In genomic region chr17:72945468-72945867, GRCh38 we compare ENCODE assay signal across 21 cellular contexts.
DNase-seq lines count a peak whose midpoint lies in the region; ATAC-seq and TF ChIP-seq lines count a peak whose summit lies in the region.
"Had no signal": no experiment of that assay in that cellular context is flagged by ENCODE, and none has a peak within 500 bp of the region (broad histone marks: within the 10 kb centered on the region; RNA-seq: fewer than 3 reads in every experiment).

No MANE protein-coding gene starts in this region.

- no peak overlapping the region for H3K14ac ChIP-seq in IMR-90 (replicated peaks; ENCODE audit: low read depth, low read length)

- H3K9me3 ChIP-seq in IMR-90 (ENCODE audit: control insufficient read depth, insufficient read depth, low read length): no peaks in the 10 kb centered on the region
- H3K9me3 ChIP-seq: BLaER1 had no signal

- peak overlapping the region; percentile 25 for H2AK9ac ChIP-seq in IMR-90 (replicated peaks; ENCODE audit: low read depth, low read length, poor library complexity)

- H4K20me1 ChIP-seq in IMR-90 (ENCODE audit: insufficient read depth, low read length): no peaks in the 10 kb centered on the region
- H4K20me1 ChIP-seq: BLaER1 had no signal

- H3K18ac ChIP-seq in IMR-90 (ENCODE audit: low read depth, low read length): no peak overlapping the region

- no peak overlapping the region for H4K8ac ChIP-seq in IMR-90 (ENCODE audit: low read depth in 2 of 2, low read length in 2 of 2)

- no peak for TF ChIP-seq RAD21 in IMR-90 (IDR thresholded peaks at IDR 0.05; ENCODE audit: low read length)

- no peaks in the 10 kb centered on the region; a peak in 1 of 4 replicates for H3K79me1 ChIP-seq in IMR-90 (ENCODE audit: low read depth in 1 of 2, low read length in 2 of 2)

- no peak overlapping the region for H3K27ac ChIP-seq in IMR-90 (ENCODE audit: insufficient read depth, low read length)
- H3K27ac ChIP-seq in angular gyrus (ENCODE audit: low read depth, low read length): peak overlapping the region; percentile 22
- H3K27ac ChIP-seq: BLaER1, HL-60, SK-N-MC had no signal

- no peak overlapping the region for H3K9ac ChIP-seq in IMR-90 (ENCODE audit: low read depth, low read length)
- H3K9ac ChIP-seq: BLaER1 had no signal

- H3K56ac ChIP-seq in IMR-90 (ENCODE audit: extremely low read depth, insufficient read depth, low read length): no peak overlapping the region

- ATAC-seq in IMR-90 (ENCODE audit: low read depth): no peak
- no peak for ATAC-seq in left cardiac atrium
- ATAC-seq in GM21723 (IDR thresholded peaks at IDR 0.05; ENCODE audit: unreplicated experiment): no peak
- ATAC-seq: CD8-positive, alpha-beta T cell; HCT116 had no signal

- no peak overlapping the region for H4K91ac ChIP-seq in IMR-90 (ENCODE audit: insufficient read depth, low read depth, low read length)

- H2BK120ac ChIP-seq in IMR-90 (ENCODE audit: low read depth, low read length): no peak overlapping the region

- POLR2A ChIA-PET in IMR-90 (lab: Charles Lee; ENCODE audit: unreplicated experiment): no interaction called here

- H3K4ac ChIP-seq in IMR-90 (ENCODE audit: low read depth, low read length): no peak overlapping the region

- H2BK20ac ChIP-seq in IMR-90 (ENCODE audit: low read depth, low read length): no peak overlapping the region

- 100% methylated on average over 2 of the region's 6 CpGs; no CpG with 5 or more reads in 1 of the 2 experiments for WGBS in IMR-90 (ENCODE audit: extremely low coverage in 2 of 2, insufficient read length in 1 of 2), 2 experiments

- no peak overlapping the region for H4K5ac ChIP-seq in IMR-90 (ENCODE audit: low read depth, low read length)

- no peak for TF ChIP-seq CTCF in IMR-90 (conservative IDR thresholded peaks at IDR 0.05; ENCODE audit: low read depth, low read length)

- no peak overlapping the region for H3K4me3 ChIP-seq in IMR-90 (ENCODE audit: insufficient read depth, low read depth, low read length)
- H3K4me3 ChIP-seq: BLaER1, SK-N-MC had no signal

- H2AK5ac ChIP-seq in IMR-90 (ENCODE audit: low read depth, low read length): no peak overlapping the region

- intact Hi-C loops in IMR-90 (cut with micrococcal nuclease): no loop called here
- intact Hi-C loops in left cardiac atrium (cut with DNase I): no loop called here

- no peak overlapping the region for H3K23ac ChIP-seq in IMR-90 (ENCODE audit: low read depth, low read length)

- H3K36me3 ChIP-seq in IMR-90 (ENCODE audit: control insufficient read depth, insufficient read depth, low read length): 0 out of 2 replicates have a peak, but pooled peaks cover 1% of the 10 kb centered on the region

- H3K4me2 ChIP-seq in IMR-90 (ENCODE audit: low read depth, low read length): no peak overlapping the region

- CTCF ChIA-PET in IMR-90 (lab: Yijun Ruan, JAX): no interaction called here

- peaks cover 2% of the 10 kb centered on the region; the same call in 1 of the 2 replicates for H3K9me1 ChIP-seq in IMR-90 (ENCODE audit: insufficient read depth, low read length)

- H3K4me1 ChIP-seq in IMR-90 (ENCODE audit: control insufficient read depth, insufficient read depth, low read length): no peaks in the 10 kb centered on the region

- no peak for TF ChIP-seq POLR2A in IMR-90 (IDR thresholded peaks at IDR 0.05; ENCODE audit: low read depth, low read length)

- H2AFZ ChIP-seq in IMR-90 (replicated peaks; ENCODE audit: low read length, poor library complexity): no peak overlapping the region

- in situ Hi-C loops in IMR-90 (cut with MboI; ENCODE audit: low sequenced_read_pairs): no loop called here

- no peak overlapping the region for H2BK15ac ChIP-seq in IMR-90 (ENCODE audit: low read depth, low read length)

- H3K27me3 ChIP-seq in IMR-90 (ENCODE audit: control insufficient read depth, insufficient read depth, low read length): no peaks in the 10 kb centered on the region
- H3K27me3 ChIP-seq: BLaER1 had no signal

- BruUV-seq in IMR-90 (replicated peaks; lab: Mats Ljungman, UMichigan): no TSS peak

- H2BK5ac ChIP-seq in IMR-90 (ENCODE audit: low read depth, low read length, poor library complexity, severe bottlenecking): no peak overlapping the region

- dilution Hi-C loops in IMR-90 (cut with HindIII; ENCODE audit: low sequenced_read_pairs, unreplicated experiment): no loop called here

- DNase-seq in NCI-H1436 (lab: John Stamatoyannopoulos, UW) (peak; percentile 37), NCI-H1436 treated with DMSO at 0.1 percent for 48 hours (lab: John Stamatoyannopoulos, UW) (no peak), IMR-90 (no peak), left kidney (ENCODE audit: low read depth, low spot score) (peak; percentile 87), left cardiac atrium (no peak)
- no peak for DNase-seq in activated CD8-positive, alpha-beta memory T cell treated with anti-CD3 and anti-CD28 coated beads, Interleukin-2, amount 50 U/mL, for 4 hours
- DNase-seq: Calu3; CD8-positive, alpha-beta T cell; GOT3; Karpas-422; NCI-H1694 treated with DMSO at 0.1 percent for 48 hours; NCI-H2107; NCI-H446; NK-92 treated with Interleukin-12 subunit alpha and Interleukin-12 subunit beta, amount 100 ng/mL, for 24 hours; SHP77 had no signal

TF ChIP-seq in IMR-90, 13 proteins besides CTCF, POLR2A, EP300 and RAD21:
- no peak for TF ChIP-seq ELK1 (IDR thresholded peaks at IDR 0.05; ENCODE audit: borderline replicate concordance, low read depth, low read length)
- no peak for TF ChIP-seq BHLHE40 (IDR thresholded peaks at IDR 0.05; ENCODE audit: low read depth, low read length)
- TF ChIP-seq USF2 (IDR thresholded peaks at IDR 0.05; ENCODE audit: low read depth, low read length): no peak
- no peak for TF ChIP-seq FOS (IDR thresholded peaks at IDR 0.05; ENCODE audit: low read depth, low read length)
- no peak for TF ChIP-seq RCOR1 (IDR thresholded peaks at IDR 0.05; ENCODE audit: insufficient replicate concordance, low read length)
- TF ChIP-seq NFE2L2 (IDR thresholded peaks at IDR 0.05; ENCODE audit: low read depth, low read length): no peak
- TF ChIP-seq CHD1 (IDR thresholded peaks at IDR 0.05; ENCODE audit: low read depth, low read length): no peak
- no peak for TF ChIP-seq SMC3 (IDR thresholded peaks at IDR 0.05; ENCODE audit: low read depth, low read length)
- TF ChIP-seq RFX5 (IDR thresholded peaks at IDR 0.05; ENCODE audit: low read depth, low read length): no peak
- TF ChIP-seq MXI1 (IDR thresholded peaks at IDR 0.05; ENCODE audit: borderline replicate concordance, low read depth, low read length): no peak
- no peak for TF ChIP-seq CEBPB (IDR thresholded peaks at IDR 0.05; ENCODE audit: low read depth, low read length)
- no peak for TF ChIP-seq MAFK (IDR thresholded peaks at IDR 0.05; ENCODE audit: low read depth, low read length)
- no peak for TF ChIP-seq MAZ (IDR thresholded peaks at IDR 0.05; ENCODE audit: borderline replicate concordance, low read depth, low read length)
TF ChIP-seq in IMR-90: peak in this region for 0.

Comparison
In these comparisons a context has a peak if more than half of its experiments do, and no peak if none do; other contexts are left out.
1. DNase-seq: peak in NCI-H1436 (single experiment) and left kidney (single experiment); none in NCI-H1436 treated with DMSO at 0.1 percent for 48 hours (single experiment), IMR-90 (single experiment), left cardiac atrium (single experiment) and activated CD8-positive, alpha-beta memory T cell treated with anti-CD3 and anti-CD28 coated beads, Interleukin-2, amount 50 U/mL, for 4 hours (single experiment).